In the genomic region with DNA sequence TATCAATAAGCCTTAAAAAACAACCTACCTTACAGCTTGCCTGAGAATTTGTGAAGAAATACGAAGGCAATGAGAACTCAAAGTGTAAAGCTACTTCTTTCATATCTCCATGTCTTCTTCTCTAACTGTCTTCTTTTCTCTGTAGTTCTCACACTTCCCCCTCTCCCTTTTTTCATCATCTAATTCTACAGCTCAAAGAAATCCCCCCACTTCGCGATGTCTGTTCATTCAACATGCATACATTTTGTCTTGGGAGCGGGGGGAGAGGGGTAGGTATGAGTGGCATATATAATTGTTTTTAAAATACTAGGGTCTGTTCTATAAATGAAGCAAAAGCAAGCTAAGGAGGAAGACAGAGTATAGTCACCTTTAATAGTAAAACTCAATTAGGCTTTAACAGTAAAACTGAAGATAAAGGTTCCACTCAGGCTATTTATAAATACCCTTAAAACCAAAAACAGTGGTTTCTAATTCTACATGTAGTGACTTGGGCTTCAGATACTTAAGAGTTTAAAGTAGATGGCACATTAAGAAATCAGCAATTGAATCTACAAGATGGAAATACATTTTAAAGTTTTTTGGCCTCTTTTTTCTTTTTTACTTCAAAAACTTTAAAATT, we compare ENCODE assay signal across 10 cellular contexts.
DNase-seq lines count a peak whose midpoint lies in the region; ATAC-seq and TF ChIP-seq lines count a peak whose summit lies in the region.
"Had no signal": no experiment of that assay in that cellular context is flagged by ENCODE, and none has a peak within 500 bp of the region (broad histone marks: within the 10 kb centered on the region; RNA-seq: fewer than 3 reads in every experiment).

No MANE protein-coding gene starts in this region.

- H3K4me1 ChIP-seq in PC-9 (replicated peaks; ENCODE audit: insufficient read depth) = no peaks in the 10 kb centered on the region
- H3K4me1 ChIP-seq: testis had no signal

- POLR2A ChIA-PET in PC-9 (lab: Charles Lee; ENCODE audit: unreplicated experiment) = no interaction called here

- DNase-seq in effector memory CD8-positive, alpha-beta T cell = no peak
- DNase-seq in mesenteric fat pad (ENCODE audit: low spot score) (no peak), PC-9 (no peak)
- no peak for DNase-seq in stimulated activated CD4-positive, alpha-beta T cell treated with anti-CD3 and anti-CD28 coated beads, Interleukin-2, amount 100 ng/mL, for 48 hours
- DNase-seq in activated CD4-positive, alpha-beta T cell treated with anti-CD3 and anti-CD28 coated beads, Interleukin-2, amount 50 U/mL, for 1 hour = no peak
- DNase-seq: NCI-H2107, testis had no signal

- intact Hi-C loops in PC-9 (cut with micrococcal nuclease; ENCODE audit: unreplicated experiment) = no loop called here

- peak overlapping the region; percentile 85 to 96 for H3K27ac Mint-ChIP-seq in effector memory CD8-positive, alpha-beta T cell

- H3K27me3 ChIP-seq in PC-9 (ENCODE audit: insufficient read depth, low read depth) = no peaks in the 10 kb centered on the region
- H3K27me3 ChIP-seq: testis had no signal

- peaks cover 60 to 79% of the 10 kb centered on the region in 2 donors for H3K4me1 Mint-ChIP-seq in effector memory CD8-positive, alpha-beta T cell (ENCODE audit: low read depth in 2 of 2)

- H3K36me3 ChIP-seq in PC-9 (ENCODE audit: low read depth) = no peaks in the 10 kb centered on the region

- ATAC-seq in GM18502 (IDR thresholded peaks at IDR 0.05; ENCODE audit: poor library complexity, unreplicated experiment) (peak; percentile 44), GM21423 (IDR thresholded peaks at IDR 0.05; ENCODE audit: unreplicated experiment) (peak; percentile 31), HG03342 (IDR thresholded peaks at IDR 0.05; ENCODE audit: unreplicated experiment) (peak; percentile 39)
- ATAC-seq in effector memory CD8-positive, alpha-beta T cell (replicated peaks) = peak; percentile 21

- H3K27ac ChIP-seq in PC-9 = no peak overlapping the region
- H3K27ac ChIP-seq: testis had no signal

- CTCF ChIA-PET in PC-9 (lab: Charles Lee) = no interaction called here

- no peaks in the 10 kb centered on the region for H4K20me1 ChIP-seq in PC-9 (ENCODE audit: insufficient read depth)

- no peak for TF ChIP-seq CTCF in PC-9 (conservative IDR thresholded peaks at IDR 0.05)

- no TSS peak for BruUV-seq in PC-9 (replicated peaks; lab: Mats Ljungman, UMichigan)

- peaks cover 4% of the 10 kb centered on the region; the same call in 1 of the 2 replicates for H3K9me2 ChIP-seq in PC-9 (ENCODE audit: insufficient read depth)

- no peaks in the 10 kb centered on the region for H3K9me3 Mint-ChIP-seq in effector memory CD8-positive, alpha-beta T cell

- H2AFZ ChIP-seq in PC-9 = no peak overlapping the region

- no peaks in the 10 kb centered on the region for H3K27me3 Mint-ChIP-seq in effector memory CD8-positive, alpha-beta T cell

- H3K9me3 ChIP-seq in PC-9 (ENCODE audit: insufficient read depth, low read depth) = no peaks in the 10 kb centered on the region
- H3K9me3 ChIP-seq: testis had no signal

- no peak overlapping the region for H3K4me3 ChIP-seq in PC-9
- H3K4me3 ChIP-seq: testis had no signal

- H3K4me3 Mint-ChIP-seq in effector memory CD8-positive, alpha-beta T cell = peak overlapping the region; percentile 83 to 85

- peaks cover 10% of the 10 kb centered on the region for H3K36me3 Mint-ChIP-seq in effector memory CD8-positive, alpha-beta T cell (ENCODE audit: insufficient read depth)

- no peak overlapping the region for H3K4me2 ChIP-seq in PC-9

- no peaks in the 10 kb centered on the region for H3F3A ChIP-seq in PC-9 (ENCODE audit: insufficient read depth, low read depth)

- no peaks in the 10 kb centered on the region for H3K79me2 ChIP-seq in PC-9 (ENCODE audit: low read depth)
